9 cellular contexts compared by ENCODE assay signal in the genomic region with DNA sequence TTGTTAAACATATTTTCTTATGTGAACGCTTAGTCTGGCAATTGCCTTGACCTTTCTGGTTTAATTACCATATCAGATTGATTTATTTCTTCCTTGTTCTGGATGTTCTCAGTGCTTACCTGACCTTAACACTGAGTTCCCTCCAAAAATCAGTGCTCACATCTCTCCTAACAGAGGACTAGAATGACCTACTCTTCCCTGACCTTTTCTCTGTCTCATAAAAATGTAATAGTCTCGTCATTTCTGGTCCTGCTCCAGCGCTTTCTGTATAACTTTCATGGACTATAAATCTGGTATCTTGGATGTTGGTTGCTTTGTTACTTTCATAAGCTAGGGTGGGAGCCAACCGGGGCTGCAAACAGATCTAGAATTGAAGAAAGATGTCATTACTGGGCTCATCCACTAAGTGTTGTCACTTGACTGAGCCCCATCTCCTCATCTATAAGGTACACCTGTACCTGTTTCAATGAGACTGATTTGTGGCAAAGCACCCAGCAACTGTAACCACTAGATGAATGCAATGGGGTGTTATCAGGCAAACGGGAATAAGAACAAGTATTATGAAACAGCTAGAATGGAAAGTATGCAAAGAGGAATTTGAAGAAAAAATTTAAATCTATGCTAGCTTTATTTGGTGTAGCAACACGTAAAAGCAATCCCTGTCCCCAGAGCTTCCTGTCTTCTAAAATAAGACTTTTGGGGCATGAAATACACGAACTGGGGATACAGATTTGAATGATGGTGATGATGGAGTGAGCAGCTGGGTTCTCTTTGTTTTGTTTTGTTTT. TPM values are rescaled to one million over a fixed set of nuclear protein-coding genes. Genes with fewer than 3 reads are reported as not detected.
DNase-seq lines count a peak whose midpoint lies in the region; ATAC-seq and TF ChIP-seq lines count a peak whose summit lies in the region.
"Had no signal": no experiment of that assay in that cellular context is flagged by ENCODE, and none has a peak within 500 bp of the region (broad histone marks: within the 10 kb centered on the region; RNA-seq: fewer than 3 reads in every experiment).

No MANE protein-coding gene starts in this region.

- in situ Hi-C loops in astrocyte of the spinal cord (cut with HindIII; ENCODE audit: low sequenced_read_pairs) (no loop called here), KBM-7 (cut with MboI; ENCODE audit: low pct_unique_long_range_greater_than_20kb, low sequenced_read_pairs) (no loop called here)

- H3K36me3 Mint-ChIP-seq in naive B cell: peaks cover 0 to 4% of the 10 kb centered on the region in 2 donors

- no peaks in the 10 kb centered on the region for H3K27me3 ChIP-seq in AG04450 (ENCODE audit: control insufficient read depth, insufficient read depth, low read length)

- TF ChIP-seq CTCF in AG04450 (IDR thresholded peaks at IDR 0.05; ENCODE audit: low read depth, low read length) (no peak), HFF-Myc (IDR thresholded peaks at IDR 0.05; ENCODE audit: low read depth, low read length, missing control alignments) (no peak), astrocyte of the spinal cord (IDR thresholded peaks at IDR 0.05; ENCODE audit: low read depth, low read length) (no peak)

- peaks cover 32 to 71% (median 52%) of the 10 kb centered on the region in 3 donors for H3K4me1 Mint-ChIP-seq in naive B cell

- no peak for DNase-seq in AG04450 (ENCODE audit: low read depth, low spot score)
- DNase-seq in HFF-Myc (ENCODE audit: extremely low read depth, low read depth): no peak
- no peak for DNase-seq in astrocyte of the spinal cord (ENCODE audit: low read depth, low spot score)
- no peak for DNase-seq in naive B cell
- no peak for DNase-seq in cerebellar nuclear complex (lab: John Stamatoyannopoulos, UW)
- DNase-seq in activated naive CD4-positive, alpha-beta T cell treated with Interleukin-2 at 50 U/mL for 16 hours: no peak
- DNase-seq in KBM-7: no peak

- peaks cover 0 to 3% (median 0%) of the 10 kb centered on the region in 7 donors for H3K9me3 Mint-ChIP-seq in naive B cell

- peak overlapping the region in 5 of 8 donors; percentile 3 to 70 (median 51) for H3K4me3 Mint-ChIP-seq in naive B cell

- no peak overlapping the region for H3K27ac ChIP-seq in AG04450 (ENCODE audit: low read depth, low read length)

- POLR2A ChIA-PET in AG04450 (lab: Yijun Ruan, JAX): no interaction called here

- CTCF ChIA-PET in AG04450 (lab: Charles Lee): interaction anchor here (0.9 to 1.6 kb wide), 4 partner anchors 13 to 277 kb away, joined by 3 to 7 read pairs (median 5); no protein-coding TSS in a partner anchor

- no peaks in the 10 kb centered on the region; the same call in 1 of the 2 replicates for H3K9me3 ChIP-seq in AG04450 (ENCODE audit: control insufficient read depth, insufficient read depth, low read length)

- H3K4me3 ChIP-seq in AG04450 (ENCODE audit: low read depth, low read length) (peak overlapping the region; percentile 87), HFF-Myc (replicated peaks; ENCODE audit: low read depth, low read length) (peak overlapping the region; percentile 66), astrocyte of the spinal cord (ENCODE audit: low read depth, low read length) (peak overlapping the region; percentile 83)

- no peaks in the 10 kb centered on the region for H3K27me3 Mint-ChIP-seq in naive B cell

- ATAC-seq in naive B cell (ENCODE audit: low read depth in 2 of 2) (no peak), HG02840 (IDR thresholded peaks at IDR 0.05; ENCODE audit: low FRiP score, unreplicated experiment) (no peak)
- ATAC-seq: Right ventricle myocardium inferior had no signal

- peak overlapping the region in 2 of 6 donors; percentile 4 to 62 for H3K27ac Mint-ChIP-seq in naive B cell

RNA-seq across cellular contexts. Expression of a gene that starts 2.4 kb away (rescaled TPM):
- polyA plus RNA-seq in AG04450 (2011; rRNA removed): 183 and 218 TPM in 2 replicates
- 383 and 456 TPM in 2 replicates for polyA minus RNA-seq in AG04450 (2011; rRNA and poly(A)+ RNA removed)
- polyA plus RNA-seq in naive B cell (ENCODE audit: low read depth in 6 of 6): 10 to 100 TPM in 1 of 6 donors, 1 to 10 TPM in 3, under 1 TPM in 1, not detected in 1; 0.92 to 11.5 (median 2.0) TPM

RNA-seq across cellular contexts. Expression of a gene that starts 13.7 kb away (rescaled TPM):
- polyA plus RNA-seq in AG04450 (2011; rRNA removed): 50.4 and 52.4 TPM in 2 replicates
- polyA minus RNA-seq in AG04450 (2011; rRNA and poly(A)+ RNA removed): 70.4 and 97.0 TPM in 2 replicates
- polyA plus RNA-seq in naive B cell (ENCODE audit: low read depth in 6 of 6): 10 to 100 TPM in 1 of 6 donors, 1 to 10 TPM in 3, under 1 TPM in 1, not detected in 1; 0.79 to 14.0 (median 1.6) TPM

RNA-seq across cellular contexts. Expression of a gene that starts 37.8 kb away (rescaled TPM):
- 7.1 and 8.4 TPM in 2 replicates for polyA plus RNA-seq in AG04450 (2011; rRNA removed)
- polyA minus RNA-seq in AG04450 (2011; rRNA and poly(A)+ RNA removed): 8.6 and 10.3 TPM in 2 replicates
- polyA plus RNA-seq in naive B cell (ENCODE audit: low read depth in 6 of 6): 10 to 100 TPM in 5 of 6 donors, 1 to 10 TPM in 1; 8.0 to 23.8 (median 15.3) TPM

RNA-seq across cellular contexts. Expression of a gene that starts 38.1 kb away (rescaled TPM):
- polyA plus RNA-seq in AG04450 (2011; rRNA removed) (300 and 356 TPM in 2 replicates), naive B cell (ENCODE audit: low read depth in 6 of 6) (100 to 1,000 TPM; 117 to 238 (median 185) TPM)
- polyA minus RNA-seq in AG04450 (2011; rRNA and poly(A)+ RNA removed): 111 and 128 TPM in 2 replicates

Comparison
In these comparisons a context has a peak if more than half of its experiments do, and no peak if none do; other contexts are left out.
1. RNA of a gene that starts 2.4 kb away (polyA plus RNA-seq): 183 to 218 TPM in AG04450; 0.92 to 11.5 TPM in naive B cell; every median in the first group is over 10 times any median in the second.
2. Peak in every context shown above with its lines, with median percentiles within 50 percentile points of each other: H3K4me3 ChIP-seq.